In genomic region chr1:205249651-205250050, GRCh38 we compare ENCODE assay signal across 11 cellular contexts. TPM values are rescaled to one million over a fixed set of nuclear protein-coding genes. Genes with fewer than 3 reads are reported as not detected.
DNase-seq lines count a peak whose midpoint lies in the region; ATAC-seq and TF ChIP-seq lines count a peak whose summit lies in the region.
"Had no signal": no experiment of that assay in that cellular context is flagged by ENCODE, and none has a peak within 500 bp of the region (broad histone marks: within the 10 kb centered on the region; RNA-seq: fewer than 3 reads in every experiment).

No MANE protein-coding gene starts in this region.

- no peak overlapping the region for H3K4me3 ChIP-seq in ascending aorta
- no peak overlapping the region for H3K4me3 ChIP-seq in gastroesophageal sphincter
- no peak overlapping the region for H3K4me3 ChIP-seq in ovary
- H3K4me3 ChIP-seq in tibial nerve: no peak overlapping the region

- H3K27ac ChIP-seq in ascending aorta: peak overlapping the region; percentile 78 to 84
- H3K27ac ChIP-seq in gastroesophageal sphincter: peak overlapping the region in 3 of 4 donors; percentile 59 to 69 (median 66)
- H3K27ac ChIP-seq in ovary: peak overlapping the region; percentile 11 to 70
- H3K27ac ChIP-seq in tibial nerve: peak overlapping the region in 3 of 4 donors; percentile 63 to 84 (median 78)

- H3K4me1 ChIP-seq in ascending aorta: peaks cover 25 to 44% of the 10 kb centered on the region in 2 donors
- peaks cover 3 to 66% (median 31%) of the 10 kb centered on the region in 3 donors for H3K4me1 ChIP-seq in gastroesophageal sphincter
- peaks cover 49% of the 10 kb centered on the region for H3K4me1 ChIP-seq in ovary (ENCODE audit: insufficient read depth)
- H3K4me1 ChIP-seq in tibial nerve: peaks cover 0 to 41% (median 30%) of the 10 kb centered on the region in 4 donors

- TF ChIP-seq EP300 in gastroesophageal sphincter (IDR thresholded peaks at IDR 0.05) (no peak), ovary (IDR thresholded peaks at IDR 0.05) (no peak), tibial nerve (IDR thresholded peaks at IDR 0.05) (no peak)

- H3K9me3 ChIP-seq in ascending aorta (no peaks in the 10 kb centered on the region), gastroesophageal sphincter (no peaks in the 10 kb centered on the region), ovary (no peaks in the 10 kb centered on the region), tibial nerve (no peaks in the 10 kb centered on the region)

- H3K36me3 ChIP-seq in ascending aorta (no peaks in the 10 kb centered on the region), gastroesophageal sphincter (no peaks in the 10 kb centered on the region), ovary (no peaks in the 10 kb centered on the region), tibial nerve (no peaks in the 10 kb centered on the region)

- TF ChIP-seq POLR2A in gastroesophageal sphincter (IDR thresholded peaks at IDR 0.05) (no peak), ovary (IDR thresholded peaks at IDR 0.05) (no peak), tibial nerve (IDR thresholded peaks at IDR 0.05) (no peak)

- ATAC-seq in gastroesophageal sphincter (no peak), HG03196 (IDR thresholded peaks at IDR 0.05; ENCODE audit: unreplicated experiment) (no peak), HG03432 (IDR thresholded peaks at IDR 0.05; ENCODE audit: unreplicated experiment) (no peak)

- 100% methylated on average over 1 of the region's 4 CpGs; no CpG with 5 or more reads in 1 of the 2 donors for WGBS in gastroesophageal sphincter (ENCODE audit: low coverage in 1 of 2), 2 donors
- whole genome bisulfite sequencing in ovary, 3 donors: 27 to 57% (median 28%) methylated on average over 4 of the region's 4 CpGs
- 51 to 66% methylated on average over 4 of the region's 4 CpGs for WGBS in tibial nerve, 2 donors

- no peak for TF ChIP-seq CTCF in ascending aorta (IDR thresholded peaks at IDR 0.05)
- TF ChIP-seq CTCF in gastroesophageal sphincter (IDR thresholded peaks at IDR 0.05): no peak
- TF ChIP-seq CTCF in ovary (IDR thresholded peaks at IDR 0.05): no peak
- no peak for TF ChIP-seq CTCF in tibial nerve (IDR thresholded peaks at IDR 0.05)

- no peaks in the 10 kb centered on the region for H3K27me3 ChIP-seq in ascending aorta
- no peaks in the 10 kb centered on the region for H3K27me3 ChIP-seq in gastroesophageal sphincter
- H3K27me3 ChIP-seq in ovary: no peaks in the 10 kb centered on the region
- no peaks in the 10 kb centered on the region for H3K27me3 ChIP-seq in tibial nerve

- DNase-seq in ascending aorta (ENCODE audit: low spot score in 2 of 2) (no peak), ovary (no peak), tibial nerve (ENCODE audit: low spot score in 2 of 2) (no peak), Ammon's horn (ENCODE audit: low spot score) (no peak)
- DNase-seq: activated CD4-positive, alpha-beta memory T cell treated with anti-CD3 and anti-CD28 coated beads, Interleukin-2, amount 10 ng/mL, durations not matched to agents 7 days and 5 days; activated naive CD8-positive, alpha-beta T cell treated with anti-CD3 and anti-CD28 coated beads, Interleukin-2, amount 10 ng/mL, durations not matched to agents 7 days and 5 days; activated T-cell treated with anti-CD3 and anti-CD28 coated beads, Interleukin-2, amount 50 U/mL, for 48 hours; islet precursor cell had no signal

- intact Hi-C loops in ascending aorta (cut with DNase I): loop anchor here (1.0 kb wide), 1 partner anchor 19 kb away; no protein-coding TSS in a partner anchor
- intact Hi-C loops in ovary (cut with DNase I): loop anchor here in 3 of 4 donors (5.0 to 10.0 kb wide), 4 partner anchors 105 to 272 kb away; partner anchors contain the start of gene RBBP5 (in 1 of the 3)

RNA-seq across cellular contexts. Expression of gene TMCC2, which starts 21.9 kb away (rescaled TPM):
- total RNA-seq in ascending aorta: 5.2 TPM
- total RNA-seq in gastroesophageal sphincter: 1 to 10 TPM; 3.1 to 8.9 (median 5.5) TPM
- 10 to 100 TPM in 1 of 7 donors, 1 to 10 TPM in 6; 2.6 to 10.1 (median 7.8) TPM for total RNA-seq in ovary
- 10 to 100 TPM in 1 of 2 donors, 1 to 10 TPM in 1; 2.3 to 11.0 TPM for polyA plus RNA-seq in ovary
- total RNA-seq in tibial nerve: 1 to 10 TPM; 2.4 to 4.8 (median 2.7) TPM

RNA-seq across cellular contexts. Expression of gene DSTYK, which starts 38.1 kb away (rescaled TPM):
- total RNA-seq in ascending aorta: 8.1 TPM
- 10 to 100 TPM; 15.1 to 18.7 (median 16.2) TPM for total RNA-seq in gastroesophageal sphincter
- 10 to 100 TPM in 6 of 7 donors, 1 to 10 TPM in 1; 8.8 to 20.0 (median 18.0) TPM for total RNA-seq in ovary
- 10 to 100 TPM; 10.7 to 18.8 TPM for polyA plus RNA-seq in ovary
- 10 to 100 TPM; 10.5 to 15.5 (median 14.1) TPM for total RNA-seq in tibial nerve
